In the genomic region with DNA sequence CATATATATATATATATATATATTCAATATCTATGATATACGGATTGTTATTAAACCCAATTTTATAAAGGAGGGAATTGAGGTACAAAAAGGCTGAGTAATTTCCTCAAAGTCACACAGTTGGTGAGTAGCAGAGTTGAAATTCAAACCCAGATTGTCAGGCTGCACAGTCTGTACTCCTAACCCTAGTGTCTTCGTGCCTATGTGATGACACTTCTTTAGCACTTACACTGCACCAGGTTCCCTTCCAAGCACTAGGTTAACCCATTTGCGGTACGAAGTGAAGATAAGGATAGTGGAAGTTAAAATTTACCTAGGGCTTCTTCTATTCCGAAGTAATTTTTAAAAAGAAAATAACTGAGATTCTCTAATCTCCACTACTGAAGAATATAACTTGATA, we compare ENCODE assay signal across 35 cellular contexts.
"Had no signal": no experiment of that assay in that cellular context is flagged by ENCODE, and none has a peak within 500 bp of the region (broad histone marks: within the 10 kb centered on the region; RNA-seq: fewer than 3 reads in every experiment).

No MANE protein-coding gene starts in this region.

- H3K4me3 ChIP-seq: MG63 had no signal

- H3K27me3 ChIP-seq: MG63 had no signal

- H3K4me2 ChIP-seq: KMS-11 had no signal

- H3K27ac ChIP-seq: KMS-11 had no signal

- DNase-seq: Karpas-422, Kasumi-1, MG63, MM.1S, MV-4-11, NCI-H1048, NCI-H1092, NCI-H1092 treated with DMSO at 0.1 percent for 48 hours, NCI-H1105, NCI-H1105 treated with DMSO at 0.1 percent for 48 hours, NCI-H1417, NCI-H1417 treated with DMSO at 0.1 percent for 48 hours, NCI-H1436, NCI-H1436 treated with DMSO at 0.1 percent for 48 hours, NCI-H146, NCI-H1694, NCI-H1694 treated with DMSO at 0.1 percent for 48 hours, NCI-H187, NCI-H187 treated with DMSO at 0.1 percent for 48 hours, NCI-H1930, NCI-H2029, NCI-H2029 treated with DMSO at 0.1 percent for 48 hours, NCI-H2081, NCI-H2081 treated with DMSO at 0.1 percent for 48 hours, NCI-H2107, NCI-H2171, NCI-H2171 treated with DMSO at 0.1 percent for 48 hours, NCI-H2227 treated with DMSO at 0.1 percent for 48 hours, NCI-H226, NCI-H345, NCI-H446, NCI-H446 treated with DMSO at 0.1 percent for 48 hours, NCI-H510A, NCI-H510A treated with DMSO at 0.1 percent for 48 hours had no signal

- H3K36me3 ChIP-seq: MG63 had no signal

- H3K9me3 ChIP-seq: MG63 had no signal

- H3K9ac ChIP-seq: KMS-11 had no signal
